Comparison of ENCODE assay signal across 1 cellular context in the genomic region with DNA sequence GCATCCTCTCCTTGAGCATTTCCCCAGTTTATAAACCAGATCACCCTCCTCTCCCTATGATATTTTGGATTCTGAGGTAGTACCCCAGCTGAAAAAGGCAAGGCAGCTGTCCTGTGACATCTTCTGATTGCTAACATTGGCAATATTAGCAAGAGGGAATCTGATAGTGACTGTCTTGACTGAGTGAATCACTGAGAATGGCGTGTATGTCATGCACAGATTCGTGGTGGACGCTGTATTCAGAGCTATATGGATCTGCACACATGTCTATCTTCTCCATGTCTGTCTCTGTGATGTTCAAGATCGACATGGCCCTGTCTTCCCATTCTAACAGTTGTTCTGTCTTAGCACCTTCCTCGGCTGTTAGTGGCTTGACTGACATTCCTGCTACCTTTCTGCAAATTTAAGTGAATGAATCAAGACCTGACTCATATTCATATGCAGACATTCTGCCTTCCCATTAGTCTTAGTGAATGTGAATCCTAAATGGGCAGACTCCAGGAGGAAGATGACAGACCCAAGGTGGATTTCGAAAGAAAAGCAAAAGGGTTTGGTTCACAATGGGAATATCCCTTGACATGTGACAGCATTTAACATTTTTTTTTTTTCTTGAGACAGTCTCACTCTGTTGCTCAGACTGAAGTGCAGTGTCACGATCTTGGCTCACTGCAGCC.
TF ChIP-seq lines count a peak whose summit lies in the region.

No MANE protein-coding gene starts in this region.

TF ChIP-seq in GM23338, 12 proteins besides CTCF, POLR2A, EP300 and RAD21 (continued from another document):
- TF ChIP-seq, protein P1, sequence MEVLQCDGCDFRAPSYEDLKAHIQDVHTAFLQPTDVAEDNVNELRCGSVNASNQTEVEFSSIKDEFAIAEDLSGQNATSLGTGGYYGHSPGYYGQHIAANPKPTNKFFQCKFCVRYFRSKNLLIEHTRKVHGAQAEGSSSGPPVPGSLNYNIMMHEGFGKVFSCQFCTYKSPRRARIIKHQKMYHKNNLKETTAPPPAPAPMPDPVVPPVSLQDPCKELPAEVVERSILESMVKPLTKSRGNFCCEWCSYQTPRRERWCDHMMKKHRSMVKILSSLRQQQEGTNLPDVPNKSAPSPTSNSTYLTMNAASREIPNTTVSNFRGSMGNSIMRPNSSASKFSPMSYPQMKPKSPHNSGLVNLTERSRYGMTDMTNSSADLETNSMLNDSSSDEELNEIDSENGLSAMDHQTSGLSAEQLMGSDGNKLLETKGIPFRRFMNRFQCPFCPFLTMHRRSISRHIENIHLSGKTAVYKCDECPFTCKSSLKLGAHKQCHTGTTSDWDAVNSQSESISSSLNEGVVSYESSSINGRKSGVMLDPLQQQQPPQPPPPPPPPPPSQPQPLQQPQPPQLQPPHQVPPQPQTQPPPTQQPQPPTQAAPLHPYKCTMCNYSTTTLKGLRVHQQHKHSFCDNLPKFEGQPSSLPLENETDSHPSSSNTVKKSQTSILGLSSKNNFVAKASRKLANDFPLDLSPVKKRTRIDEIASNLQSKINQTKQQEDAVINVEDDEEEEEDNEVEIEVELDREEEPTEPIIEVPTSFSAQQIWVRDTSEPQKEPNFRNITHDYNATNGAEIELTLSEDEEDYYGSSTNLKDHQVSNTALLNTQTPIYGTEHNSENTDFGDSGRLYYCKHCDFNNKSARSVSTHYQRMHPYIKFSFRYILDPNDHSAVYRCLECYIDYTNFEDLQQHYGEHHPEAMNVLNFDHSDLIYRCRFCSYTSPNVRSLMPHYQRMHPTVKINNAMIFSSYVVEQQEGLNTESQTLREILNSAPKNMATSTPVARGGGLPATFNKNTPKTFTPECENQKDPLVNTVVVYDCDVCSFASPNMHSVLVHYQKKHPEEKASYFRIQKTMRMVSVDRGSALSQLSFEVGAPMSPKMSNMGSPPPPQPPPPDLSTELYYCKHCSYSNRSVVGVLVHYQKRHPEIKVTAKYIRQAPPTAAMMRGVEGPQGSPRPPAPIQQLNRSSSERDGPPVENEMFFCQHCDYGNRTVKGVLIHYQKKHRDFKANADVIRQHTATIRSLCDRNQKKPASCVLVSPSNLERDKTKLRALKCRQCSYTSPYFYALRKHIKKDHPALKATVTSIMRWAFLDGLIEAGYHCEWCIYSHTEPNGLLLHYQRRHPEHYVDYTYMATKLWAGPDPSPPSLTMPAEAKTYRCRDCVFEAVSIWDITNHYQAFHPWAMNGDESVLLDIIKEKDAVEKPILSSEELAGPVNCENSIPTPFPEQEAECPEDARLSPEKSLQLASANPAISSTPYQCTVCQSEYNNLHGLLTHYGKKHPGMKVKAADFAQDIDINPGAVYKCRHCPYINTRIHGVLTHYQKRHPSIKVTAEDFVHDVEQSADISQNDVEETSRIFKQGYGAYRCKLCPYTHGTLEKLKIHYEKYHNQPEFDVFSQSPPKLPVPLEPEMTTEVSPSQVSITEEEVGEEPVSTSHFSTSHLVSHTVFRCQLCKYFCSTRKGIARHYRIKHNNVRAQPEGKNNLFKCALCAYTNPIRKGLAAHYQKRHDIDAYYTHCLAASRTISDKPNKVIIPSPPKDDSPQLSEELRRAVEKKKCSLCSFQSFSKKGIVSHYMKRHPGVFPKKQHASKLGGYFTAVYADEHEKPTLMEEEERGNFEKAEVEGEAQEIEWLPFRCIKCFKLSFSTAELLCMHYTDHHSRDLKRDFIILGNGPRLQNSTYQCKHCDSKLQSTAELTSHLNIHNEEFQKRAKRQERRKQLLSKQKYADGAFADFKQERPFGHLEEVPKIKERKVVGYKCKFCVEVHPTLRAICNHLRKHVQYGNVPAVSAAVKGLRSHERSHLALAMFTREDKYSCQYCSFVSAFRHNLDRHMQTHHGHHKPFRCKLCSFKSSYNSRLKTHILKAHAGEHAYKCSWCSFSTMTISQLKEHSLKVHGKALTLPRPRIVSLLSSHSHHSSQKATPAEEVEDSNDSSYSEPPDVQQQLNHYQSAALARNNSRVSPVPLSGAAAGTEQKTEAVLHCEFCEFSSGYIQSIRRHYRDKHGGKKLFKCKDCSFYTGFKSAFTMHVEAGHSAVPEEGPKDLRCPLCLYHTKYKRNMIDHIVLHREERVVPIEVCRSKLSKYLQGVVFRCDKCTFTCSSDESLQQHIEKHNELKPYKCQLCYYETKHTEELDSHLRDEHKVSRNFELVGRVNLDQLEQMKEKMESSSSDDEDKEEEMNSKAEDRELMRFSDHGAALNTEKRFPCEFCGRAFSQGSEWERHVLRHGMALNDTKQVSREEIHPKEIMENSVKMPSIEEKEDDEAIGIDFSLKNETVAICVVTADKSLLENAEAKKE (CRISPR knock-in tag; IDR thresholded peaks at IDR 0.05): no peak
- TF ChIP-seq CREB1 (CRISPR knock-in tag; IDR thresholded peaks at IDR 0.05; ENCODE audit: low read depth): no peak
- TF ChIP-seq ZNF331 (CRISPR knock-in tag; IDR thresholded peaks at IDR 0.05; ENCODE audit: low read depth): no peak
- TF ChIP-seq, protein P2, sequence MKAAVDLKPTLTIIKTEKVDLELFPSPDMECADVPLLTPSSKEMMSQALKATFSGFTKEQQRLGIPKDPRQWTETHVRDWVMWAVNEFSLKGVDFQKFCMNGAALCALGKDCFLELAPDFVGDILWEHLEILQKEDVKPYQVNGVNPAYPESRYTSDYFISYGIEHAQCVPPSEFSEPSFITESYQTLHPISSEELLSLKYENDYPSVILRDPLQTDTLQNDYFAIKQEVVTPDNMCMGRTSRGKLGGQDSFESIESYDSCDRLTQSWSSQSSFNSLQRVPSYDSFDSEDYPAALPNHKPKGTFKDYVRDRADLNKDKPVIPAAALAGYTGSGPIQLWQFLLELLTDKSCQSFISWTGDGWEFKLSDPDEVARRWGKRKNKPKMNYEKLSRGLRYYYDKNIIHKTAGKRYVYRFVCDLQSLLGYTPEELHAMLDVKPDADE (IDR thresholded peaks at IDR 0.05): no peak
- no peak for TF ChIP-seq POLR2AphosphoS5 (IDR thresholded peaks at IDR 0.05; ENCODE audit: low read depth)
- TF ChIP-seq JUNB (IDR thresholded peaks at IDR 0.05; ENCODE audit: unreplicated experiment): no peak
